ENCODE assay signal across 2 cellular contexts in the genomic region with DNA sequence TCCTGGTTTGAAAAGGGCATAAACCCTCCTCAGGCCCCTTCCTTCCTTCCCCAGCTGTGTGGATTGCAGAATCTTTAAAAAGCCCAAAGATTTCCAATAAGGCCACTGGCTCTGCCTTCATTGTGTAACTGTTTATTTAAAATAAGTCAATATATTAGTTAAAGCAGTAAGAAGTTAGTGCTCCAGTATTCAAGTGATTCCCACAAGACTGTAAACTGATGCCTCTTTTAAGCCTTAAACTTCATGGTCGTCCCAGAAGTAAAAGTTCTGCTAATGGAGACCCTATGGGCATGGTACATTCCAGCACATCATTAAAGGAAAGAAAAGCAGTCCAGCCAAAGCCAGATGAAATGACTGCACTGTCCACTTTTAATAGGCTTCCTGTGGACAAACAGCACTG.
TF ChIP-seq lines count a peak whose summit lies in the region.

No MANE protein-coding gene starts in this region.

TF ChIP-seq in IMR-90, 13 proteins besides CTCF, POLR2A, EP300 and RAD21:
- TF ChIP-seq, protein P1, sequence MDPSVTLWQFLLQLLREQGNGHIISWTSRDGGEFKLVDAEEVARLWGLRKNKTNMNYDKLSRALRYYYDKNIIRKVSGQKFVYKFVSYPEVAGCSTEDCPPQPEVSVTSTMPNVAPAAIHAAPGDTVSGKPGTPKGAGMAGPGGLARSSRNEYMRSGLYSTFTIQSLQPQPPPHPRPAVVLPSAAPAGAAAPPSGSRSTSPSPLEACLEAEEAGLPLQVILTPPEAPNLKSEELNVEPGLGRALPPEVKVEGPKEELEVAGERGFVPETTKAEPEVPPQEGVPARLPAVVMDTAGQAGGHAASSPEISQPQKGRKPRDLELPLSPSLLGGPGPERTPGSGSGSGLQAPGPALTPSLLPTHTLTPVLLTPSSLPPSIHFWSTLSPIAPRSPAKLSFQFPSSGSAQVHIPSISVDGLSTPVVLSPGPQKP (IDR thresholded peaks at IDR 0.05; ENCODE audit: borderline replicate concordance, low read depth, low read length): no peak
- TF ChIP-seq SMC3 (IDR thresholded peaks at IDR 0.05; ENCODE audit: low read depth, low read length) (no peak), CHD1 (IDR thresholded peaks at IDR 0.05; ENCODE audit: low read depth, low read length) (no peak), FOS (IDR thresholded peaks at IDR 0.05; ENCODE audit: low read depth, low read length) (no peak), MAZ (IDR thresholded peaks at IDR 0.05; ENCODE audit: borderline replicate concordance, low read depth, low read length) (no peak)

TF ChIP-seq in endothelial cell of umbilical vein, 7 proteins besides CTCF, POLR2A, EP300 and RAD21:
- TF ChIP-seq JUN (IDR thresholded peaks at IDR 0.05; ENCODE audit: borderline replicate concordance, insufficient read depth, insufficient read length, low read depth) (no peak), MYC (IDR thresholded peaks at IDR 0.05; ENCODE audit: low read depth, low read length) (no peak), FOS (IDR thresholded peaks at IDR 0.05; ENCODE audit: borderline replicate concordance, insufficient read depth, low read length) (no peak), EZH2 (IDR thresholded peaks at IDR 0.05; ENCODE audit: borderline replicate concordance, low read depth, low read length, severe bottlenecking) (no peak)
- TF ChIP-seq, protein P2, sequence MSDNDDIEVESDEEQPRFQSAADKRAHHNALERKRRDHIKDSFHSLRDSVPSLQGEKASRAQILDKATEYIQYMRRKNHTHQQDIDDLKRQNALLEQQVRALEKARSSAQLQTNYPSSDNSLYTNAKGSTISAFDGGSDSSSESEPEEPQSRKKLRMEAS (IDR thresholded peaks at IDR 0.05; ENCODE audit: insufficient read depth, insufficient read length): no peak
TF ChIP-seq in endothelial cell of umbilical vein: peak in this region for 0.
